8 cellular contexts compared by ENCODE assay signal in genomic region chr5:67182406-67182805, GRCh38. TPM values are rescaled to one million over a fixed set of nuclear protein-coding genes. Genes with fewer than 3 reads are reported as not detected.
DNase-seq lines count a peak whose midpoint lies in the region; ATAC-seq and TF ChIP-seq lines count a peak whose summit lies in the region.

No MANE protein-coding gene starts in this region.

- intact Hi-C loops in lower lobe of right lung (cut with DNase I), result no loop called here
- intact Hi-C loops in transverse colon (cut with DNase I; ENCODE audit: low total_unique reads), result no loop called here

- H3F3A ChIP-seq in SK-N-SH (replicated peaks; ENCODE audit: insufficient read depth), result no peaks in the 10 kb centered on the region

- no peaks in the 10 kb centered on the region for H3K9me2 ChIP-seq in SK-N-SH

- H3K4me1 Mint-ChIP-seq in chondrocyte (ENCODE audit: low read depth), result peaks cover 22% of the 10 kb centered on the region

- H3K4me3 ChIP-seq in SK-N-SH (ENCODE audit: low read depth in 2 of 2, low read length in 1 of 2), result no peak overlapping the region
- no peak overlapping the region for H3K4me3 ChIP-seq in lower lobe of right lung
- no peak overlapping the region for H3K4me3 ChIP-seq in transverse colon

- H3K27me3 ChIP-seq in SK-N-SH (ENCODE audit: insufficient read depth), result no peaks in the 10 kb centered on the region
- H3K27me3 ChIP-seq in lower lobe of right lung (ENCODE audit: low read depth), result no peaks in the 10 kb centered on the region
- H3K27me3 ChIP-seq in transverse colon, result no peaks in the 10 kb centered on the region

- H3K4me1 ChIP-seq in SK-N-SH (ENCODE audit: control insufficient read depth in 1 of 2, insufficient read depth in 2 of 2, low read depth in 1 of 2, low read length in 1 of 2) (no peaks in the 10 kb centered on the region; a peak in 2 of 4 replicates), lower lobe of right lung (peaks cover 20% of the 10 kb centered on the region), transverse colon (peaks cover 0 to 15% (median 3%) of the 10 kb centered on the region in 4 donors)

- no peaks in the 10 kb centered on the region for H3K79me2 ChIP-seq in SK-N-SH (ENCODE audit: insufficient read depth)

- ATAC-seq in SK-N-SH treated with all-trans-retinoic acid at 6 μM for 48 hours, result peak; percentile 30
- peak; percentile 87 to 88 for ATAC-seq in lower lobe of right lung
- no peak for ATAC-seq in HG02840 (IDR thresholded peaks at IDR 0.05; ENCODE audit: low FRiP score, unreplicated experiment)

- peak overlapping the region; percentile 47 for H3K4me3 Mint-ChIP-seq in chondrocyte (ENCODE audit: unreplicated experiment)

- no peak overlapping the region for H3K27ac ChIP-seq in SK-N-SH (ENCODE audit: low read depth in 2 of 2, low read length in 1 of 2)
- peak overlapping the region; percentile 68 for H3K27ac ChIP-seq in lower lobe of right lung
- H3K27ac ChIP-seq in transverse colon, result peak overlapping the region; percentile 19 to 61 (median 32)

- no peaks in the 10 kb centered on the region for H3K36me3 Mint-ChIP-seq in chondrocyte (ENCODE audit: low read depth)

- no peak for DNase-seq in SK-N-SH
- no peak for DNase-seq in chondrocyte (ENCODE audit: low spot score)
- DNase-seq in lower lobe of right lung, result peak; percentile 69
- no peak for DNase-seq in transverse colon
- no peak for DNase-seq in stimulated activated CD8-positive, alpha-beta memory T cell treated with anti-CD3 and anti-CD28 coated beads, Interleukin-4, amount 100 ng/mL, for 48 hours
- no peak for DNase-seq in NCI-H1930 (lab: John Stamatoyannopoulos, UW)

- TF ChIP-seq CTCF in SK-N-SH (IDR thresholded peaks at IDR 0.05) (no peak), chondrocyte (IDR thresholded peaks at IDR 0.05) (no peak), lower lobe of right lung (IDR thresholded peaks at IDR 0.05) (no peak), transverse colon (IDR thresholded peaks at IDR 0.05) (no peak)

- no peak overlapping the region for H3K9ac ChIP-seq in SK-N-SH

- 76% methylated on average over 6 of the region's 6 CpGs for WGBS in SK-N-SH (ENCODE audit: low lambda C conversion rate)
- 31 to 62% methylated on average over 5 to 6 of the region's 6 CpGs for WGBS in transverse colon (ENCODE audit: low coverage in 1 of 2), 2 donors

- peak overlapping the region; percentile 76 for H3K27ac Mint-ChIP-seq in chondrocyte (ENCODE audit: unreplicated experiment)

- peaks cover under 1% of the 10 kb centered on the region for H3K9me3 Mint-ChIP-seq in chondrocyte (ENCODE audit: low read depth)

- no peak for TF ChIP-seq POLR2A in transverse colon (IDR thresholded peaks at IDR 0.05)

- H3K9me3 ChIP-seq in SK-N-SH, result no peaks in the 10 kb centered on the region
- no peaks in the 10 kb centered on the region for H3K9me3 ChIP-seq in lower lobe of right lung
- H3K9me3 ChIP-seq in transverse colon, result peaks cover 0 to 4% of the 10 kb centered on the region in 2 donors

- H2AFZ ChIP-seq in SK-N-SH (ENCODE audit: low read depth), result no peak overlapping the region

- no peak for TF ChIP-seq RAD21 in SK-N-SH (IDR thresholded peaks at IDR 0.05; ENCODE audit: low read length)

- CTCF ChIA-PET in SK-N-SH (lab: Yijun Ruan, JAX), result interaction anchor here (0.9 to 1.6 kb wide), 2 partner anchors 25 to 1011 kb away, joined by 3 to 5 read pairs; no protein-coding TSS in a partner anchor

- H4K20me1 ChIP-seq in SK-N-SH (ENCODE audit: insufficient read depth), result no peaks in the 10 kb centered on the region

- no peak overlapping the region for H3K4me2 ChIP-seq in SK-N-SH

- in situ Hi-C loops in transverse colon (cut with MboI; ENCODE audit: low pct_ligation_motif_present in 1 of 4, low pct_unique_long_range_greater_than_20kb in 1 of 4, low sequenced_read_pairs in 3 of 4), result no loop called here

- no peaks in the 10 kb centered on the region for H3K27me3 Mint-ChIP-seq in chondrocyte (ENCODE audit: low read depth)

- TF ChIP-seq EP300 in SK-N-SH (IDR thresholded peaks at IDR 0.05; ENCODE audit: borderline replicate concordance in 1 of 2, low read depth in 1 of 2, low read length in 1 of 2) (no peak), transverse colon (IDR thresholded peaks at IDR 0.05; ENCODE audit: low read depth) (no peak)

- H3K36me3 ChIP-seq in SK-N-SH (replicated peaks in 1 of 2; ENCODE audit: control insufficient read depth in 1 of 2, insufficient read depth in 2 of 2, low read length in 1 of 2) (no peaks in the 10 kb centered on the region), lower lobe of right lung (no peaks in the 10 kb centered on the region), transverse colon (no peaks in the 10 kb centered on the region)

- POLR2A ChIA-PET in SK-N-SH (lab: Yijun Ruan, JAX), result interaction anchor here (0.7 kb wide), 1 partner anchor 9 kb away, joined by 3 read pairs; no protein-coding TSS in a partner anchor

TF ChIP-seq in SK-N-SH treated with all-trans-retinoic acid at 6 μM for 48 hours, 23 proteins besides CTCF, POLR2A, EP300 and RAD21 (continues in another document):
- TF ChIP-seq PPARA (CRISPR knock-in tag; IDR thresholded peaks at IDR 0.05; ENCODE audit: borderline replicate concordance) (no peak), CSDC2 (CRISPR knock-in tag; IDR thresholded peaks at IDR 0.05) (no peak), GLIS3 (CRISPR knock-in tag; IDR thresholded peaks at IDR 0.05) (no peak), PATZ1 (CRISPR knock-in tag; IDR thresholded peaks at IDR 0.05; ENCODE audit: borderline replicate concordance) (no peak)

TF ChIP-seq in SK-N-SH, 30 proteins besides CTCF, POLR2A, EP300 and RAD21 (continues in another document):
- TF ChIP-seq JUND (IDR thresholded peaks at IDR 0.05) (no peak), SMC3 (IDR thresholded peaks at IDR 0.05; ENCODE audit: low read depth, low read length) (no peak), REST (IDR thresholded peaks at IDR 0.05; ENCODE audit: low read depth, low read length) (no peak), TCF12 (IDR thresholded peaks at IDR 0.05) (no peak), EZH2phosphoT487 (IDR thresholded peaks at IDR 0.05; ENCODE audit: borderline replicate concordance, low read depth) (no peak), TEAD4 (IDR thresholded peaks at IDR 0.05; ENCODE audit: borderline replicate concordance, insufficient read depth) (no peak), ZBTB33 (IDR thresholded peaks at IDR 0.05; ENCODE audit: borderline replicate concordance, low read depth) (no peak), TAF1 (IDR thresholded peaks at IDR 0.05; ENCODE audit: borderline replicate concordance, low read depth, low read length) (no peak), USF2 (IDR thresholded peaks at IDR 0.05; ENCODE audit: borderline replicate concordance, low read depth, low read length) (no peak), YY1 (IDR thresholded peaks at IDR 0.05; ENCODE audit: low read depth) (no peak)

RNA-seq across cellular contexts. Expression of gene CD180, which starts 14.2 kb away (rescaled TPM):
- polyA plus RNA-seq in SK-N-SH (2012; rRNA removed), result 0.02 TPM in 2 replicates
- 0.01 and 0.03 TPM in 2 replicates for polyA plus RNA-seq in SK-N-SH (2012; cell fraction: cytosol; rRNA removed)
- polyA plus RNA-seq in SK-N-SH (2012; cell fraction: nucleus; rRNA removed), result 0.01 TPM in 2 replicates
- total RNA-seq in chondrocyte, result not detected in 3 replicates
- total RNA-seq in lower lobe of right lung, result 4.9 TPM
- total RNA-seq in transverse colon, result 1 to 10 TPM in 2 of 4 donors, under 1 TPM in 1, not detected in 1; 0.82 to 5.2 (median 2.6) TPM

Comparison
In these comparisons a context has a peak if more than half of its experiments do, and no peak if none do; other contexts are left out.
1. H3K27ac ChIP-seq: peak in lower lobe of right lung (single experiment) and transverse colon (4 of 4); none in SK-N-SH (0 of 2).